ENCODE assay signal across 11 cellular contexts in the genomic region with DNA sequence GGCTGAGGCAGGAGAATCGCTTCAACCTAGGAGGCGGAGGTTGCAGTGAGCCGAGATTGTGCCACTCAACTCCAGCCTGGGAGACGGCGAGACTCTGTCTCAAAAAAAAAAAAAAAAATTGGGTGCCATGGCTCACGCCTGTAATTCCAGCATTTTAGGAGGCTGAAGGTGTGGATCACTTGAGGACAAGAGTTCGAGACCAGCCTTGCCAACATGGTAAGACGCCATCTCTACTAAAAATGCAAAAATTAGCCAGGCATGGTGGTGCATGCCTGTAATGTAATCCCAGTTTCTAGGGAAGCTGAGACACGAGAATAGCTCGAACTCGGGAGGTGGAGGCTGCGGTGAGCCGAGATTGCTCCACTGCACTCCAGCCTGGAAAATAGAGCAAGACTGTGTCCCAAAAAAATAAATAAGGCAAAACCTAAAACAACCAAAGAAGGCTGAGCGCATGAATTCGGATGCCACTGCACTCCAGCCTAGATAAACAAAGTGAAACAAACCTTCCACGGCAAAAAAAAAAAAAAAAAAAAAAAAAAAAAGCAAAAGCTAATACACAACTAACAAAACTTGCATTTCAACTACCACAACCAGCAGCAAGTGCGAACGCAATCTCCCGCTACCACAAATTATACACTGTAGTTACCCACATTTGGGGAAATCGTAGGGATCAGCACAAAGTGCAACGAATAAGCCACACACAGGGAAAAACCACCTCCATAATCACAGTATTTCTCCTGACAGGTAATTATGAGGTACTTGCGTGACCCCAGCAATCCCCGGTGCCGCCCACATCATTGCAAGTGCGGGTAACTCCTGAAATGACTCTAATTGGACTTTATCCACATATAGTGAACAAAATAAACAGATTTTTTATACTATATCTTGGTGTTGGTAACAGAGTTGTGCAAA. TPM values are rescaled to one million over a fixed set of nuclear protein-coding genes. Genes with fewer than 3 reads are reported as not detected.
DNase-seq lines count a peak whose midpoint lies in the region; ATAC-seq, FAIRE-seq and TF ChIP-seq lines count a peak whose summit lies in the region.
"Had no signal": no experiment of that assay in that cellular context is flagged by ENCODE, and none has a peak within 500 bp of the region (broad histone marks: within the 10 kb centered on the region; RNA-seq: fewer than 3 reads in every experiment).

No MANE protein-coding gene starts in this region.

- no peaks in the 10 kb centered on the region for H3K36me3 ChIP-seq in bronchial epithelial cell (ENCODE audit: control insufficient read depth, insufficient read depth, low read length)
- H3K36me3 ChIP-seq in naive thymus-derived CD4-positive, alpha-beta T cell (ENCODE audit: control insufficient read depth in 2 of 3, insufficient read depth in 3 of 3, low read length in 3 of 3), result no peaks in the 10 kb centered on the region
- H3K36me3 ChIP-seq: upper lobe of left lung had no signal

- peak overlapping the region; percentile 5 to 88 (median 80) for H3K4me3 Mint-ChIP-seq in IgD-negative memory B cell
- peak overlapping the region in 9 of 10 donors; percentile 14 to 80 (median 48) for H3K4me3 Mint-ChIP-seq in naive thymus-derived CD4-positive, alpha-beta T cell

- POLR2A ChIA-PET in naive thymus-derived CD4-positive, alpha-beta T cell (lab: Charles Lee), result interaction anchor here (1.0 kb wide), 1 partner anchor 25 kb away, joined by 4 read pairs; no protein-coding TSS in a partner anchor

- DNase-seq in bronchial epithelial cell (ENCODE audit: low read depth), result peak; percentile 4
- DNase-seq in naive thymus-derived CD4-positive, alpha-beta T cell, result no peak
- no peak for DNase-seq in activated T-cell treated with anti-CD3 and anti-CD28 coated beads for 4 hours
- DNase-seq in NCI-H1105 treated with DMSO at 0.1 percent for 48 hours (lab: John Stamatoyannopoulos, UW), result no peak
- DNase-seq: DND-41, NCI-H524 had no signal

- ATAC-seq in naive thymus-derived CD4-positive, alpha-beta T cell, result no peak
- no peak for ATAC-seq in HG02759 (IDR thresholded peaks at IDR 0.05; ENCODE audit: unreplicated experiment)
- ATAC-seq in GM21619 (IDR thresholded peaks at IDR 0.05; ENCODE audit: unreplicated experiment), result no peak

- TF ChIP-seq CTCF in C4-2B (conservative IDR thresholded peaks at IDR 0.05) (no peak), bronchial epithelial cell (IDR thresholded peaks at IDR 0.05; ENCODE audit: insufficient read depth, low read length, severe bottlenecking) (no peak)

- H3K4me1 ChIP-seq in naive thymus-derived CD4-positive, alpha-beta T cell (ENCODE audit: control insufficient read depth in 2 of 2, insufficient read depth in 2 of 2, low read length in 2 of 2), result no peaks in the 10 kb centered on the region
- H3K4me1 ChIP-seq: upper lobe of left lung had no signal

- H3K9me3 ChIP-seq in naive thymus-derived CD4-positive, alpha-beta T cell (ENCODE audit: control insufficient read depth in 2 of 3, low read length in 3 of 3), result no peaks in the 10 kb centered on the region
- H3K9me3 ChIP-seq: upper lobe of left lung had no signal

- CTCF ChIA-PET in naive thymus-derived CD4-positive, alpha-beta T cell (lab: Charles Lee), result no interaction called here

- H3K4me3 ChIP-seq in bronchial epithelial cell (ENCODE audit: low read depth, low read length), result peak overlapping the region; percentile 32
- H3K4me3 ChIP-seq in naive thymus-derived CD4-positive, alpha-beta T cell (ENCODE audit: low read length), result peak overlapping the region; percentile 0

- H3K27me3 Mint-ChIP-seq in IgD-negative memory B cell, result peaks cover 14% of the 10 kb centered on the region
- peaks cover 0 to 23% (median 11%) of the 10 kb centered on the region in 5 donors for H3K27me3 Mint-ChIP-seq in naive thymus-derived CD4-positive, alpha-beta T cell

- H3K27me3 ChIP-seq in bronchial epithelial cell (ENCODE audit: control insufficient read depth, insufficient read depth, low read length), result no peaks in the 10 kb centered on the region
- no peaks in the 10 kb centered on the region for H3K27me3 ChIP-seq in naive thymus-derived CD4-positive, alpha-beta T cell (ENCODE audit: control insufficient read depth in 2 of 2, insufficient read depth in 2 of 2, low read length in 2 of 2)
- H3K27me3 ChIP-seq: upper lobe of left lung had no signal

- H3K27ac Mint-ChIP-seq in IgD-negative memory B cell, result peak overlapping the region in 1 of 3 donors; percentile 52
- H3K27ac Mint-ChIP-seq in naive thymus-derived CD4-positive, alpha-beta T cell, result peak overlapping the region in 1 of 9 donors; percentile 14

- intact Hi-C loops in naive thymus-derived CD4-positive, alpha-beta T cell (cut with micrococcal nuclease), result no loop called here

- H3K9me3 Mint-ChIP-seq in IgD-negative memory B cell, result no peaks in the 10 kb centered on the region
- peaks cover 0 to 1% (median 0%) of the 10 kb centered on the region in 11 donors for H3K9me3 Mint-ChIP-seq in naive thymus-derived CD4-positive, alpha-beta T cell

- peak overlapping the region; percentile 95 for H3K27ac ChIP-seq in C4-2B
- no peak overlapping the region for H3K27ac ChIP-seq in naive thymus-derived CD4-positive, alpha-beta T cell (ENCODE audit: low read depth, low read length)

- no peaks in the 10 kb centered on the region for H3K36me3 Mint-ChIP-seq in IgD-negative memory B cell
- H3K36me3 Mint-ChIP-seq in naive thymus-derived CD4-positive, alpha-beta T cell, result no peaks in the 10 kb centered on the region

- peaks cover 0 to 8% (median 4%) of the 10 kb centered on the region in 3 donors for H3K4me1 Mint-ChIP-seq in IgD-negative memory B cell
- peaks cover 0 to 9% (median 8%) of the 10 kb centered on the region in 7 donors for H3K4me1 Mint-ChIP-seq in naive thymus-derived CD4-positive, alpha-beta T cell

- no peak for FAIRE-seq in bronchial epithelial cell (lab: Jason Lieb, UNC)

RNA-seq across cellular contexts. Expression of a gene that starts 25.6 kb away (rescaled TPM):
- polyA plus RNA-seq in IgD-negative memory B cell, result not detected
- total RNA-seq in bronchial epithelial cell, result under 0.01 TPM in 1 of 2 replicates, not detected in the other
- total RNA-seq in naive thymus-derived CD4-positive, alpha-beta T cell, result 1 to 10 TPM in 1 of 5 experiments, under 1 TPM in 4; 0.17 to 2.4 (median 0.54) TPM
- not detected for polyA plus RNA-seq in naive thymus-derived CD4-positive, alpha-beta T cell

RNA-seq across cellular contexts. Expression of a gene that starts 26.2 kb away (rescaled TPM):
- 36.1 TPM for polyA plus RNA-seq in IgD-negative memory B cell
- total RNA-seq in bronchial epithelial cell, result 17.6 and 34.4 TPM in 2 replicates
- total RNA-seq in naive thymus-derived CD4-positive, alpha-beta T cell, result 10 to 100 TPM; 11.4 to 52.6 (median 27.8) TPM
- polyA plus RNA-seq in naive thymus-derived CD4-positive, alpha-beta T cell, result 10 to 100 TPM; 46.5 to 57.9 TPM
